ENCODE assay signal across 21 cellular contexts in genomic region chr2:57616157-57616556, GRCh38.
DNase-seq lines count a peak whose midpoint lies in the region; ATAC-seq, FAIRE-seq and TF ChIP-seq lines count a peak whose summit lies in the region.
"Had no signal": no experiment of that assay in that cellular context is flagged by ENCODE, and none has a peak within 500 bp of the region (broad histone marks: within the 10 kb centered on the region; RNA-seq: fewer than 3 reads in every experiment).

No MANE protein-coding gene starts in this region.

- no peak overlapping the region for H3K4me3 ChIP-seq in BLaER1
- no peak overlapping the region for H3K4me3 ChIP-seq in GM12878
- no peak overlapping the region for H3K4me3 ChIP-seq in thymus (ENCODE audit: low read length)
- H3K4me3 ChIP-seq: A549 had no signal

- in situ Hi-C loops in GM12878 (cut with MboI): no loop called here

- H3K27ac ChIP-seq in BLaER1: peak overlapping the region; percentile 56
- H3K27ac ChIP-seq in GM12878 (ENCODE audit: control insufficient read depth, insufficient read depth): no peak overlapping the region
- peak overlapping the region; percentile 42 for H3K27ac ChIP-seq in thymus (ENCODE audit: low read depth)
- H3K27ac ChIP-seq: 22Rv1, A549 had no signal

- no TSS peak for BruUV-seq in GM12878 (replicated peaks; lab: Mats Ljungman, UMichigan)

- no peak for FAIRE-seq in GM12878 (lab: Jason Lieb, UNC)
- FAIRE-seq: A549, GM12891, GM19239 had no signal

- RAD21 ChIA-PET in GM12878 (lab: Charles Lee; ENCODE audit: unreplicated experiment): interaction anchor here (1.4 to 1.6 kb wide), 2 partner anchors 14 to 17 kb away, joined by 3 read pairs; no protein-coding TSS in a partner anchor

- no peak for TF ChIP-seq RAD21 in GM12878 (IDR thresholded peaks at IDR 0.05; ENCODE audit: insufficient read depth, low read depth, low read length)

- H3K4me2 ChIP-seq in BLaER1: peak overlapping the region; percentile 69
- H3K4me2 ChIP-seq in GM12878 (ENCODE audit: control insufficient read depth, insufficient read depth): no peak overlapping the region
- H3K4me2 ChIP-seq: A549 had no signal

- POLR2A ChIA-PET in GM12878 (lab: Charles Lee): interaction anchor here (1.4 kb wide), 1 partner anchor 48 kb away, joined by 4 read pairs; no protein-coding TSS in a partner anchor

- ATAC-seq in GM12878 (peak; percentile 44), GM21786 (IDR thresholded peaks at IDR 0.05; ENCODE audit: unreplicated experiment) (no peak)
- ATAC-seq: A549 had no signal

- peaks cover 45% of the 10 kb centered on the region for H3K4me1 ChIP-seq in BLaER1
- H3K4me1 ChIP-seq in GM12878 (ENCODE audit: control insufficient read depth, insufficient read depth, low read length): no peaks in the 10 kb centered on the region
- peaks cover 6% of the 10 kb centered on the region for H3K4me1 ChIP-seq in thymus (ENCODE audit: control insufficient read depth, insufficient read depth, low read length)
- H3K4me1 ChIP-seq: A549 had no signal

- H3K79me2 ChIP-seq in GM12878 (ENCODE audit: control insufficient read depth, insufficient read depth, low read length): no peaks in the 10 kb centered on the region

- H4K20me1 ChIP-seq in BLaER1: no peaks in the 10 kb centered on the region
- no peaks in the 10 kb centered on the region for H4K20me1 ChIP-seq in GM12878 (ENCODE audit: control insufficient read depth, insufficient read depth)

- H3K9me3 ChIP-seq in BLaER1 (no peaks in the 10 kb centered on the region; the same call in 1 of the 2 replicates), GM12878 (replicated peaks; ENCODE audit: control insufficient read depth, insufficient read depth, low read length) (no peaks in the 10 kb centered on the region), thymus (ENCODE audit: control insufficient read depth) (no peaks in the 10 kb centered on the region)
- H3K9me3 ChIP-seq: A549 had no signal

- no peak for TF ChIP-seq CTCF in GM12878 (IDR thresholded peaks at IDR 0.05 in 2 of 3, conservative IDR thresholded peaks at IDR 0.05 in 1 of 3; ENCODE audit: control insufficient read depth in 2 of 3, extremely low read depth in 1 of 3, insufficient read depth in 1 of 3, low read depth in 3 of 3, low read length in 3 of 3)

- H3K27me3 ChIP-seq in BLaER1: no peaks in the 10 kb centered on the region
- no peaks in the 10 kb centered on the region for H3K27me3 ChIP-seq in GM12878 (replicated peaks in 1 of 2; ENCODE audit: control insufficient read depth in 2 of 2, insufficient read depth in 2 of 2, low read length in 1 of 2)
- no peaks in the 10 kb centered on the region for H3K27me3 ChIP-seq in thymus (ENCODE audit: control insufficient read depth, insufficient read depth)

- TF ChIP-seq POLR2A in GM12878 (IDR thresholded peaks at IDR 0.05; ENCODE audit: low read depth, low read length): no peak

- no peak overlapping the region for H2AFZ ChIP-seq in GM12878 (ENCODE audit: control insufficient read depth, low read depth, low read length)

- no peak overlapping the region for H3K9ac ChIP-seq in BLaER1
- H3K9ac ChIP-seq in GM12878 (ENCODE audit: control insufficient read depth, insufficient read depth, low read length): no peak overlapping the region

- no peaks in the 10 kb centered on the region for H3K36me3 ChIP-seq in BLaER1
- no peaks in the 10 kb centered on the region for H3K36me3 ChIP-seq in GM12878 (ENCODE audit: control insufficient read depth in 2 of 2, insufficient read depth in 2 of 2, low read length in 1 of 2)
- no peaks in the 10 kb centered on the region for H3K36me3 ChIP-seq in thymus (ENCODE audit: control insufficient read depth, insufficient read depth)

- intact Hi-C loops in GM12878 (cut with micrococcal nuclease; ENCODE audit: unreplicated experiment): no loop called here

- SMC1A ChIA-PET in GM12878 (lab: Charles Lee; ENCODE audit: uncharacterized antibody, unreplicated experiment): interaction anchor here (0.8 to 1.9 kb wide), 8 partner anchors 9 to 104 kb away, joined by 3 to 11 read pairs (median 3); no protein-coding TSS in a partner anchor

- no peak for DNase-seq in GM12878 (ENCODE audit: low read depth, low spot score)
- DNase-seq in NCI-H524 (lab: John Stamatoyannopoulos, UW): no peak
- DNase-seq: AML-193; CD4-positive, alpha-beta memory T cell; CD4-positive, CD25-positive, alpha-beta regulatory T cell; CD8-positive, alpha-beta memory T cell; COR-L47; DMS 273 treated with DMSO at 0.1 percent for 48 hours; DMS153; DMS53; DMS79; DND-41; EL; GDM1 had no signal

- CTCF ChIA-PET in GM12878 (lab: Yijun Ruan, JAX): no interaction called here

- no peak for TF ChIP-seq EP300 in GM12878 (IDR thresholded peaks at IDR 0.05; ENCODE audit: borderline replicate concordance in 1 of 2, control insufficient read depth in 1 of 2, low read depth in 2 of 2, low read length in 2 of 2)

TF ChIP-seq in GM12878, 131 proteins besides CTCF, POLR2A, EP300 and RAD21:
- TF ChIP-seq POU2F2 (IDR thresholded peaks at IDR 0.05; ENCODE audit: borderline replicate concordance, low read depth, low read length) (no peak), MYC (IDR thresholded peaks at IDR 0.05; ENCODE audit: insufficient read depth, insufficient read length, insufficient replicate concordance, low read length, severe bottlenecking) (no peak), ATF7 (IDR thresholded peaks at IDR 0.05; ENCODE audit: low read depth) (peak; percentile 50; the same call in 1 of the 2 replicates), ZBTB40 (IDR thresholded peaks at IDR 0.05; ENCODE audit: borderline replicate concordance) (peak; percentile 47; the same call in 1 of the 2 replicates), ZNF384 (IDR thresholded peaks at IDR 0.05; ENCODE audit: borderline replicate concordance, low read depth, low read length) (peak; percentile 42; the same call in 1 of the 2 replicates), IKZF2 (IDR thresholded peaks at IDR 0.05) (0 out of 4 replicates have a peak, but pooled peaks of 1 of the 2 experiments have one; percentile 27), MEF2B (IDR thresholded peaks at IDR 0.05; ENCODE audit: partially characterized antibody, poor library complexity, severe bottlenecking) (peak; percentile 87)
